In genomic region chr1:78427506-78427905, GRCh38 we compare ENCODE assay signal across 17 cellular contexts.
DNase-seq lines count a peak whose midpoint lies in the region; ATAC-seq and TF ChIP-seq lines count a peak whose summit lies in the region.
"Had no signal": no experiment of that assay in that cellular context is flagged by ENCODE, and none has a peak within 500 bp of the region (broad histone marks: within the 10 kb centered on the region; RNA-seq: fewer than 3 reads in every experiment).

No MANE protein-coding gene starts in this region.

- H3K4me3 ChIP-seq in A673 (ENCODE audit: low read depth, low read length, poor library complexity, severe bottlenecking) (no peak overlapping the region), choroid plexus epithelial cell (ENCODE audit: low read depth, low read length) (no peak overlapping the region)

- no peaks in the 10 kb centered on the region for H3K9me3 Mint-ChIP-seq in effector memory CD8-positive, alpha-beta T cell

- BruUV-seq in A673 (replicated peaks; lab: Mats Ljungman, UMichigan): no TSS peak

- no peaks in the 10 kb centered on the region for H3K9me3 ChIP-seq in A673 (ENCODE audit: low read depth, low read length, poor library complexity, severe bottlenecking)

- POLR2A ChIA-PET in A673 (lab: Charles Lee; ENCODE audit: low non-redundant PET): no interaction called here

- no peak overlapping the region for H3K27ac Mint-ChIP-seq in effector memory CD8-positive, alpha-beta T cell
- H3K27ac Mint-ChIP-seq: IgD-negative memory B cell had no signal

- no peaks in the 10 kb centered on the region for H3K27me3 Mint-ChIP-seq in effector memory CD8-positive, alpha-beta T cell
- H3K27me3 Mint-ChIP-seq: IgD-negative memory B cell had no signal

- H3K27ac ChIP-seq in A673 (ENCODE audit: low read depth, low read length, poor library complexity, severe bottlenecking): peak overlapping the region; percentile 17
- H3K27ac ChIP-seq: C4-2B had no signal

- DNase-seq in A673 (ENCODE audit: low spot score) (no peak), NOMO-1 treated with dmso at 0.1 percent for 144 hours (lab: John Stamatoyannopoulos, UW; ENCODE audit: unreplicated experiment) (peak; percentile 10), choroid plexus epithelial cell (ENCODE audit: low read depth) (peak; percentile 47), iris pigment epithelial cell (ENCODE audit: low read depth) (peak; percentile 51), OCI-M1 (lab: John Stamatoyannopoulos, UW) (no peak), iPS-NIHi7 (ENCODE audit: extremely low spot score) (no peak)
- no peak for DNase-seq in effector memory CD8-positive, alpha-beta T cell
- DNase-seq: GDM1, NCI-H1092, NCI-H1436 treated with DMSO at 0.1 percent for 48 hours, NCI-H1930, NCI-H510A treated with DMSO at 0.1 percent for 48 hours, NCI-H748 treated with DMSO at 0.1 percent for 48 hours, Right ventricle myocardium superior, SW 1271 had no signal

- no peaks in the 10 kb centered on the region for H3K36me3 ChIP-seq in A673 (ENCODE audit: insufficient read depth, low read length, poor library complexity, severe bottlenecking)

- H3K27me3 ChIP-seq in A673 (replicated peaks; ENCODE audit: insufficient read depth, low read depth, low read length, poor library complexity): no peaks in the 10 kb centered on the region

- no peak overlapping the region for H3K4me3 Mint-ChIP-seq in effector memory CD8-positive, alpha-beta T cell
- H3K4me3 Mint-ChIP-seq: IgD-negative memory B cell had no signal

- intact Hi-C loops in A673 (cut with micrococcal nuclease; ENCODE audit: unreplicated experiment): no loop called here

- TF ChIP-seq CTCF in A673 (conservative IDR thresholded peaks at IDR 0.05; ENCODE audit: low read depth, low read length): no peak
- no peak for TF ChIP-seq CTCF in choroid plexus epithelial cell (conservative IDR thresholded peaks at IDR 0.05; ENCODE audit: low read depth, low read length)

- H3K4me1 Mint-ChIP-seq in effector memory CD8-positive, alpha-beta T cell (ENCODE audit: low read depth in 2 of 2): no peaks in the 10 kb centered on the region
- H3K4me1 Mint-ChIP-seq: IgD-negative memory B cell had no signal

- ATAC-seq in effector memory CD8-positive, alpha-beta T cell (replicated peaks): no peak

- no peaks in the 10 kb centered on the region for H3K36me3 Mint-ChIP-seq in effector memory CD8-positive, alpha-beta T cell (ENCODE audit: insufficient read depth)
- H3K36me3 Mint-ChIP-seq: IgD-negative memory B cell had no signal

- CTCF ChIA-PET in A673 (lab: Charles Lee): no interaction called here

- H3K4me1 ChIP-seq in A673 (ENCODE audit: insufficient read depth, low read length, poor library complexity, severe bottlenecking): peaks cover 21% of the 10 kb centered on the region

Comparison
In these comparisons a context has a peak if more than half of its experiments do, and no peak if none do; other contexts are left out.
1. DNase-seq: peak in NOMO-1 treated with dmso at 0.1 percent for 144 hours (single experiment), choroid plexus epithelial cell (single experiment) and iris pigment epithelial cell (single experiment); none in A673 (single experiment), effector memory CD8-positive, alpha-beta T cell (0 of 3), OCI-M1 (single experiment) and iPS-NIHi7 (single experiment).